1 cellular context compared by ENCODE assay signal in the genomic region with DNA sequence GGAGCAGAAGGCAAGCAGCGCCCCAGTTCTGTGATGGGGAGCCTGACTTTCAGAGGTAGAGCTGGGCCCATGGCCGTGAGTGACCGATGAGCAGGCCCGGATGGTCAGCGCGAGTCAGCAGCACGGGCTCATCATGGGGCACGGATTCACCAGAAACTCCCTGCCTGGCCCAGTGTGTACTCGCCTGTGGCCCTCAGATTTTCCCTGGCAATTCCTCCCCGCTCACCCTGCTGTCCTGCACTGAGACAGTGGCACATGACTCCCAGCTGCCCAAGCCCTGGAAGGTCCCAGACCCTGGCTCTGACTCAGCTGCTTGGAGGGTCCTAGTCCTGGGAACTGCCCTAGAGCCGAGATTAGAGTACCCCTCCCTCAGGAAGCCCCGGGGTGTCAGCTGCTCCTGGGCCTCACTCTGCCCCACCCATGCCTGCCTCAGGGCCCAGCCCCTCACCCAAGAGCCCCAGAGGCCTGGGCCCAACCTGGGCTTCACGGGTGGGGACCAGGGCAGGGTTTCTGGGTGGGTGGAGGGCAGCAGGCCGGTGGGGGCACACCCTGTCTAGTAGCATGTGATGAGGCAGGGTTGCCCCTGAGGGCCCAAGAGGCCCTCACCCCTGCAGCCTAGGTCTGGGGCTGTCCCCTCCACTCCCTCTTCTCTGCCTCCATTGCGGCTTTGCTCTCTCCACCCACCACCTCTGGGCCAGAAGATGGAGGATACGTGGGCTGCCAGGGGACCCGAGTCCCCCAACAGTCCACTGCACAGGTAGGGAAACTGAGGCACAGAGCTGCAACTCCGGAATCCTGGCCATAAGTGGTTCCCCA.
TF ChIP-seq lines count a peak whose summit lies in the region.

No MANE protein-coding gene starts in this region.

TF ChIP-seq in HepG2, 621 proteins besides CTCF, POLR2A, EP300 and RAD21:
- TF ChIP-seq REXO4 (CRISPR knock-in tag; IDR thresholded peaks at IDR 0.05; ENCODE audit: borderline replicate concordance): no peak
- peak; percentile 1; the same call in 1 of the 2 replicates for TF ChIP-seq AKAP8 (CRISPR knock-in tag; IDR thresholded peaks at IDR 0.05)
- no peak for TF ChIP-seq MLLT10 (CRISPR knock-in tag; IDR thresholded peaks at IDR 0.05)
- TF ChIP-seq KLF12 (CRISPR knock-in tag; IDR thresholded peaks at IDR 0.05; ENCODE audit: borderline replicate concordance): no peak
- no peak for TF ChIP-seq ZNF776 (CRISPR knock-in tag; IDR thresholded peaks at IDR 0.05)
- TF ChIP-seq, protein P1, sequence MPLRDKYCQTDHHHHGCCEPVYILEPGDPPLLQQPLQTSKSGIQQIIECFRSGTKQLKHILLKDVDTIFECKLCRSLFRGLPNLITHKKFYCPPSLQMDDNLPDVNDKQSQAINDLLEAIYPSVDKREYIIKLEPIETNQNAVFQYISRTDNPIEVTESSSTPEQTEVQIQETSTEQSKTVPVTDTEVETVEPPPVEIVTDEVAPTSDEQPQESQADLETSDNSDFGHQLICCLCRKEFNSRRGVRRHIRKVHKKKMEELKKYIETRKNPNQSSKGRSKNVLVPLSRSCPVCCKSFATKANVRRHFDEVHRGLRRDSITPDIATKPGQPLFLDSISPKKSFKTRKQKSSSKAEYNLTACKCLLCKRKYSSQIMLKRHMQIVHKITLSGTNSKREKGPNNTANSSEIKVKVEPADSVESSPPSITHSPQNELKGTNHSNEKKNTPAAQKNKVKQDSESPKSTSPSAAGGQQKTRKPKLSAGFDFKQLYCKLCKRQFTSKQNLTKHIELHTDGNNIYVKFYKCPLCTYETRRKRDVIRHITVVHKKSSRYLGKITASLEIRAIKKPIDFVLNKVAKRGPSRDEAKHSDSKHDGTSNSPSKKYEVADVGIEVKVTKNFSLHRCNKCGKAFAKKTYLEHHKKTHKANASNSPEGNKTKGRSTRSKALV (CRISPR knock-in tag; IDR thresholded peaks at IDR 0.05): no peak
- TF ChIP-seq, protein P2, sequence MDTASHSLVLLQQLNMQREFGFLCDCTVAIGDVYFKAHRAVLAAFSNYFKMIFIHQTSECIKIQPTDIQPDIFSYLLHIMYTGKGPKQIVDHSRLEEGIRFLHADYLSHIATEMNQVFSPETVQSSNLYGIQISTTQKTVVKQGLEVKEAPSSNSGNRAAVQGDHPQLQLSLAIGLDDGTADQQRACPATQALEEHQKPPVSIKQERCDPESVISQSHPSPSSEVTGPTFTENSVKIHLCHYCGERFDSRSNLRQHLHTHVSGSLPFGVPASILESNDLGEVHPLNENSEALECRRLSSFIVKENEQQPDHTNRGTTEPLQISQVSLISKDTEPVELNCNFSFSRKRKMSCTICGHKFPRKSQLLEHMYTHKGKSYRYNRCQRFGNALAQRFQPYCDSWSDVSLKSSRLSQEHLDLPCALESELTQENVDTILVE (CRISPR knock-in tag; IDR thresholded peaks at IDR 0.05): no peak
- no peak for TF ChIP-seq ZNF460 (CRISPR knock-in tag; IDR thresholded peaks at IDR 0.05; ENCODE audit: borderline replicate concordance)
- TF ChIP-seq ZNF382 (CRISPR knock-in tag; IDR thresholded peaks at IDR 0.05; ENCODE audit: borderline replicate concordance): no peak
- TF ChIP-seq ATF7 (IDR thresholded peaks at IDR 0.05): no peak
- TF ChIP-seq ATF7 (CRISPR knock-in tag; IDR thresholded peaks at IDR 0.05): no peak
- no peak for TF ChIP-seq ZNF17 (CRISPR knock-in tag; IDR thresholded peaks at IDR 0.05)
- TF ChIP-seq ZFY (CRISPR knock-in tag; IDR thresholded peaks at IDR 0.05): peak; percentile 13; the same call in 1 of the 2 replicates
- no peak for TF ChIP-seq ZNF138 (CRISPR knock-in tag; IDR thresholded peaks at IDR 0.05; ENCODE audit: low read depth)
- no peak for TF ChIP-seq MIXL1 (CRISPR knock-in tag; IDR thresholded peaks at IDR 0.05)
- no peak for TF ChIP-seq KLF6 (CRISPR knock-in tag; IDR thresholded peaks at IDR 0.05)
- no peak for TF ChIP-seq ZNF775 (CRISPR knock-in tag; IDR thresholded peaks at IDR 0.05; ENCODE audit: borderline replicate concordance)
- no peak for TF ChIP-seq TBX3 (IDR thresholded peaks at IDR 0.05; ENCODE audit: borderline replicate concordance)
- TF ChIP-seq TIGD3 (CRISPR knock-in tag; IDR thresholded peaks at IDR 0.05; ENCODE audit: borderline replicate concordance): no peak
- TF ChIP-seq STAT5B (CRISPR knock-in tag; IDR thresholded peaks at IDR 0.05): no peak
- TF ChIP-seq RFX3 (CRISPR knock-in tag; IDR thresholded peaks at IDR 0.05): no peak
- no peak for TF ChIP-seq MATR3 (CRISPR knock-in tag; IDR thresholded peaks at IDR 0.05)
- TF ChIP-seq ZBTB38 (CRISPR knock-in tag; IDR thresholded peaks at IDR 0.05): peak; percentile 47; the same call in 1 of the 2 replicates
- no peak for TF ChIP-seq ZNF143 (CRISPR knock-in tag; IDR thresholded peaks at IDR 0.05)
- no peak for TF ChIP-seq ZNF180 (CRISPR knock-in tag; IDR thresholded peaks at IDR 0.05; ENCODE audit: borderline replicate concordance, low read depth)
- no peak for TF ChIP-seq ZNF747 (CRISPR knock-in tag; IDR thresholded peaks at IDR 0.05; ENCODE audit: borderline replicate concordance)
- no peak for TF ChIP-seq CC2D1A (CRISPR knock-in tag; IDR thresholded peaks at IDR 0.05)
- TF ChIP-seq FOXP1 (IDR thresholded peaks at IDR 0.05): no peak
- no peak for TF ChIP-seq FOXP1 (CRISPR knock-in tag; IDR thresholded peaks at IDR 0.05)
- no peak for TF ChIP-seq KLF9 (CRISPR knock-in tag; IDR thresholded peaks at IDR 0.05; ENCODE audit: low read depth)
- TF ChIP-seq KDM4B (CRISPR knock-in tag; IDR thresholded peaks at IDR 0.05): no peak
- TF ChIP-seq NCOR1 (IDR thresholded peaks at IDR 0.05; ENCODE audit: borderline replicate concordance, low read length): no peak
- peak; percentile 17 for TF ChIP-seq HNRNPLL (IDR thresholded peaks at IDR 0.05; ENCODE audit: low read depth, low read length, poor library complexity, severe bottlenecking)
- no peak for TF ChIP-seq KDM3A (CRISPR knock-in tag; IDR thresholded peaks at IDR 0.05; ENCODE audit: low read depth)
- no peak for TF ChIP-seq ZNF781 (CRISPR knock-in tag; IDR thresholded peaks at IDR 0.05; ENCODE audit: borderline replicate concordance, not compliant biosample characterization)
- TF ChIP-seq ZNF224 (CRISPR knock-in tag; IDR thresholded peaks at IDR 0.05): no peak
- no peak for TF ChIP-seq NFYC (CRISPR knock-in tag; IDR thresholded peaks at IDR 0.05)
- no peak for TF ChIP-seq SP2 (CRISPR knock-in tag; IDR thresholded peaks at IDR 0.05)
- no peak for TF ChIP-seq NKX3-1 (CRISPR knock-in tag; IDR thresholded peaks at IDR 0.05)
- no peak for TF ChIP-seq SYNCRIP (IDR thresholded peaks at IDR 0.05; ENCODE audit: insufficient read depth, low read depth, low read length)
- 0 out of 2 replicates have a peak, but pooled peaks have one; percentile 13 for TF ChIP-seq POLR2AphosphoS2 (IDR thresholded peaks at IDR 0.05; ENCODE audit: low read depth, low read length)
- TF ChIP-seq KMT2A (CRISPR knock-in tag; IDR thresholded peaks at IDR 0.05): no peak
- TF ChIP-seq ZSCAN29 (CRISPR knock-in tag; conservative IDR thresholded peaks at IDR 0.05): no peak
- TF ChIP-seq ZC3H13 (CRISPR knock-in tag; IDR thresholded peaks at IDR 0.05): 0 out of 2 replicates have a peak, but pooled peaks have one; percentile 9
- no peak for TF ChIP-seq ZFP90 (CRISPR knock-in tag; IDR thresholded peaks at IDR 0.05; ENCODE audit: borderline replicate concordance)
- no peak for TF ChIP-seq ETV6 (CRISPR knock-in tag; conservative IDR thresholded peaks at IDR 0.05)
- peak; percentile 33 for TF ChIP-seq POLR2G (IDR thresholded peaks at IDR 0.05; ENCODE audit: low read depth, low read length)
- TF ChIP-seq RBFOX2 (IDR thresholded peaks at IDR 0.05; ENCODE audit: low read depth, low read length): no peak
- TF ChIP-seq, protein P3, sequence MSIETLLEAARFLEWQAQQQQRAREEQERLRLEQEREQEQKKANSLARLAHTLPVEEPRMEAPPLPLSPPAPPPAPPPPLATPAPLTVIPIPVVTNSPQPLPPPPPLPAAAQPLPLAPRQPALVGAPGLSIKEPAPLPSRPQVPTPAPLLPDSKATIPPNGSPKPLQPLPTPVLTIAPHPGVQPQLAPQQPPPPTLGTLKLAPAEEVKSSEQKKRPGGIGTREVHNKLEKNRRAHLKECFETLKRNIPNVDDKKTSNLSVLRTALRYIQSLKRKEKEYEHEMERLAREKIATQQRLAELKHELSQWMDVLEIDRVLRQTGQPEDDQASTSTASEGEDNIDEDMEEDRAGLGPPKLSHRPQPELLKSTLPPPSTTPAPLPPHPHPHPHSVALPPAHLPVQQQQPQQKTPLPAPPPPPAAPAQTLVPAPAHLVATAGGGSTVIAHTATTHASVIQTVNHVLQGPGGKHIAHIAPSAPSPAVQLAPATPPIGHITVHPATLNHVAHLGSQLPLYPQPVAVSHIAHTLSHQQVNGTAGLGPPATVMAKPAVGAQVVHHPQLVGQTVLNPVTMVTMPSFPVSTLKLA (IDR thresholded peaks at IDR 0.05): no peak
- TF ChIP-seq AGO2 (optimal IDR thresholded peaks at IDR 0.05; ENCODE audit: low read depth, low read length): peak; percentile 74
- TF ChIP-seq, protein P4, sequence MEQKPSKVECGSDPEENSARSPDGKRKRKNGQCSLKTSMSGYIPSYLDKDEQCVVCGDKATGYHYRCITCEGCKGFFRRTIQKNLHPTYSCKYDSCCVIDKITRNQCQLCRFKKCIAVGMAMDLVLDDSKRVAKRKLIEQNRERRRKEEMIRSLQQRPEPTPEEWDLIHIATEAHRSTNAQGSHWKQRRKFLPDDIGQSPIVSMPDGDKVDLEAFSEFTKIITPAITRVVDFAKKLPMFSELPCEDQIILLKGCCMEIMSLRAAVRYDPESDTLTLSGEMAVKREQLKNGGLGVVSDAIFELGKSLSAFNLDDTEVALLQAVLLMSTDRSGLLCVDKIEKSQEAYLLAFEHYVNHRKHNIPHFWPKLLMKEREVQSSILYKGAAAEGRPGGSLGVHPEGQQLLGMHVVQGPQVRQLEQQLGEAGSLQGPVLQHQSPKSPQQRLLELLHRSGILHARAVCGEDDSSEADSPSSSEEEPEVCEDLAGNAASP (CRISPR knock-in tag; IDR thresholded peaks at IDR 0.05; ENCODE audit: borderline replicate concordance): no peak
- TF ChIP-seq HOXA9 (CRISPR knock-in tag; IDR thresholded peaks at IDR 0.05; ENCODE audit: borderline replicate concordance): no peak
- no peak for TF ChIP-seq ZNF350 (CRISPR knock-in tag; IDR thresholded peaks at IDR 0.05; ENCODE audit: borderline replicate concordance, low read depth)
- no peak for TF ChIP-seq NR1H2 (CRISPR knock-in tag; IDR thresholded peaks at IDR 0.05; ENCODE audit: borderline replicate concordance, low read depth)
- no peak for TF ChIP-seq SMARCE1 (IDR thresholded peaks at IDR 0.05; ENCODE audit: borderline replicate concordance)
- TF ChIP-seq GMEB1 (CRISPR knock-in tag; IDR thresholded peaks at IDR 0.05; ENCODE audit: borderline replicate concordance): no peak
- TF ChIP-seq, protein P5, sequence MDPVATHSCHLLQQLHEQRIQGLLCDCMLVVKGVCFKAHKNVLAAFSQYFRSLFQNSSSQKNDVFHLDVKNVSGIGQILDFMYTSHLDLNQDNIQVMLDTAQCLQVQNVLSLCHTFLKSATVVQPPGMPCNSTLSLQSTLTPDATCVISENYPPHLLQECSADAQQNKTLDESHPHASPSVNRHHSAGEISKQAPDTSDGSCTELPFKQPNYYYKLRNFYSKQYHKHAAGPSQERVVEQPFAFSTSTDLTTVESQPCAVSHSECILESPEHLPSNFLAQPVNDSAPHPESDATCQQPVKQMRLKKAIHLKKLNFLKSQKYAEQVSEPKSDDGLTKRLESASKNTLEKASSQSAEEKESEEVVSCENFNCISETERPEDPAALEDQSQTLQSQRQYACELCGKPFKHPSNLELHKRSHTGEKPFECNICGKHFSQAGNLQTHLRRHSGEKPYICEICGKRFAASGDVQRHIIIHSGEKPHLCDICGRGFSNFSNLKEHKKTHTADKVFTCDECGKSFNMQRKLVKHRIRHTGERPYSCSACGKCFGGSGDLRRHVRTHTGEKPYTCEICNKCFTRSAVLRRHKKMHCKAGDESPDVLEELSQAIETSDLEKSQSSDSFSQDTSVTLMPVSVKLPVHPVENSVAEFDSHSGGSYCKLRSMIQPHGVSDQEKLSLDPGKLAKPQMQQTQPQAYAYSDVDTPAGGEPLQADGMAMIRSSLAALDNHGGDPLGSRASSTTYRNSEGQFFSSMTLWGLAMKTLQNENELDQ (CRISPR knock-in tag; IDR thresholded peaks at IDR 0.05; ENCODE audit: borderline replicate concordance): no peak
- TF ChIP-seq ZNF740 (CRISPR knock-in tag; IDR thresholded peaks at IDR 0.05): peak; percentile 44; the same call in 1 of the 2 replicates
